Comparison of ENCODE assay signal across 9 cellular contexts in genomic region chr11:75813622-75814039, GRCh38. TPM values are rescaled to one million over a fixed set of nuclear protein-coding genes. Genes with fewer than 3 reads are reported as not detected.
A peak's percentile ranks its signal among the peaks of the same experiment; 100 is the strongest.
DNase-seq lines count a peak whose midpoint lies in the region; ATAC-seq and TF ChIP-seq lines count a peak whose summit lies in the region.
"Had no signal": no experiment of that assay in that cellular context is flagged by ENCODE, and none has a peak within 500 bp of the region (broad histone marks: within the 10 kb centered on the region; RNA-seq: fewer than 3 reads in every experiment).

No MANE protein-coding gene starts in this region.

- H3K27ac Mint-ChIP-seq in CD4-positive, alpha-beta T cell, result peak overlapping the region; percentile 92
- no peak overlapping the region for H3K27ac Mint-ChIP-seq in dendritic cell treated with granulocyte-macrophage colony-stimulating factor and Interleukin-4, amounts not matched to agents 40 ng/mL and 50 ng/mL, for 4 days
- no peak overlapping the region for H3K27ac Mint-ChIP-seq in nephron progenitor cell

- H3K4me3 ChIP-seq in Karpas-422 (ENCODE audit: low read length) (peak overlapping the region; percentile 87), brain microvascular endothelial cell (ENCODE audit: low read depth, low read length) (no peak overlapping the region)

- in situ Hi-C loops in brain microvascular endothelial cell (cut with HindIII; ENCODE audit: low pct_ligation_motif_present, low sequenced_read_pairs), result no loop called here

- no peak overlapping the region for H3K27ac ChIP-seq in CD4-positive, alpha-beta T cell (ENCODE audit: low read depth, low read length)
- H3K27ac ChIP-seq in Karpas-422 (ENCODE audit: low read length), result no peak overlapping the region
- H3K27ac ChIP-seq in brain microvascular endothelial cell, result no peak overlapping the region

- POLR2A ChIA-PET in CD4-positive, alpha-beta T cell (lab: Charles Lee), result interaction anchor here (1.2 to 2.0 kb wide), 4 partner anchors 9 to 18 kb away, joined by 3 to 8 read pairs (median 5); no protein-coding TSS in a partner anchor

- H3K4me1 ChIP-seq in Karpas-422 (ENCODE audit: low read length), result peaks cover 51% of the 10 kb centered on the region

- intact Hi-C loops in CD4-positive, alpha-beta T cell (cut with DNase I, micrococcal nuclease), result loop anchor here in 1 of 2 experiments (5.0 to 10.0 kb wide), 5 partner anchors 569 to 1639 kb away; partner anchors contain the start of genes C2CD3, EMSY, GVQW3 and POLD3
- intact Hi-C loops in dendritic cell treated with granulocyte-macrophage colony-stimulating factor and Interleukin-4, amounts not matched to agents 40 ng/mL and 50 ng/mL, for 4 days (cut with micrococcal nuclease), result loop anchor here (10.0 kb wide), 1 partner anchor 311 kb away; no protein-coding TSS in a partner anchor

- no peaks in the 10 kb centered on the region for H3K9me2 ChIP-seq in Karpas-422 (replicated peaks; ENCODE audit: insufficient read depth, low read length)

- no peaks in the 10 kb centered on the region for H3K36me3 ChIP-seq in Karpas-422 (ENCODE audit: insufficient read depth, low read length)
- H3K36me3 ChIP-seq in brain microvascular endothelial cell (replicated peaks), result no peaks in the 10 kb centered on the region

- H3K27me3 ChIP-seq in CD4-positive, alpha-beta T cell (ENCODE audit: control insufficient read depth, insufficient read depth, low read length), result no peaks in the 10 kb centered on the region
- H3K27me3 ChIP-seq in Karpas-422 (ENCODE audit: low read length) (no peaks in the 10 kb centered on the region), brain microvascular endothelial cell (replicated peaks) (no peaks in the 10 kb centered on the region)

- H3K9me3 Mint-ChIP-seq in CD4-positive, alpha-beta T cell, result no peaks in the 10 kb centered on the region
- no peaks in the 10 kb centered on the region for H3K9me3 Mint-ChIP-seq in dendritic cell treated with granulocyte-macrophage colony-stimulating factor and Interleukin-4, amounts not matched to agents 40 ng/mL and 50 ng/mL, for 4 days
- H3K9me3 Mint-ChIP-seq in nephron progenitor cell, result no peaks in the 10 kb centered on the region

- H3K4me3 Mint-ChIP-seq in CD4-positive, alpha-beta T cell, result peak overlapping the region; percentile 95
- H3K4me3 Mint-ChIP-seq in dendritic cell treated with granulocyte-macrophage colony-stimulating factor and Interleukin-4, amounts not matched to agents 40 ng/mL and 50 ng/mL, for 4 days, result peak overlapping the region; percentile 44
- H3K4me3 Mint-ChIP-seq in nephron progenitor cell, result peak overlapping the region; percentile 92

- H3K9ac ChIP-seq in Karpas-422 (ENCODE audit: low read length), result peak overlapping the region; percentile 94

- peak overlapping the region; percentile 80 for H3K4me2 ChIP-seq in Karpas-422 (ENCODE audit: low read depth, low read length, poor library complexity, severe bottlenecking)

- no peak for DNase-seq in CD4-positive, alpha-beta T cell
- DNase-seq in Karpas-422 (no peak), nephron progenitor cell (no peak), foreskin melanocyte (no peak), brain microvascular endothelial cell (no peak)
- DNase-seq: NCI-H69 had no signal

- peaks cover 34% of the 10 kb centered on the region for H3K79me2 ChIP-seq in Karpas-422 (ENCODE audit: low read length)

- no peaks in the 10 kb centered on the region for H3K27me3 Mint-ChIP-seq in CD4-positive, alpha-beta T cell
- no peaks in the 10 kb centered on the region for H3K27me3 Mint-ChIP-seq in dendritic cell treated with granulocyte-macrophage colony-stimulating factor and Interleukin-4, amounts not matched to agents 40 ng/mL and 50 ng/mL, for 4 days
- H3K27me3 Mint-ChIP-seq in nephron progenitor cell (ENCODE audit: low read depth, poor library complexity), result no peaks in the 10 kb centered on the region

- no peak for ATAC-seq in CD4-positive, alpha-beta T cell (ENCODE audit: poor library complexity)
- ATAC-seq in HG02970 (IDR thresholded peaks at IDR 0.05; ENCODE audit: low FRiP score, unreplicated experiment), result no peak
- no peak for ATAC-seq in HG03571 (IDR thresholded peaks at IDR 0.05; ENCODE audit: unreplicated experiment)

- no peaks in the 10 kb centered on the region for H4K20me1 ChIP-seq in Karpas-422 (ENCODE audit: insufficient read depth, low read depth, low read length)

- CTCF ChIA-PET in CD4-positive, alpha-beta T cell (lab: Charles Lee), result interaction anchor here (3.2 kb wide), 1 partner anchor 11 kb away, joined by 19 read pairs; no protein-coding TSS in a partner anchor

- H3K36me3 Mint-ChIP-seq in CD4-positive, alpha-beta T cell (ENCODE audit: low read depth), result peaks cover 7% of the 10 kb centered on the region
- peaks cover 8% of the 10 kb centered on the region for H3K36me3 Mint-ChIP-seq in dendritic cell treated with granulocyte-macrophage colony-stimulating factor and Interleukin-4, amounts not matched to agents 40 ng/mL and 50 ng/mL, for 4 days (ENCODE audit: low read depth)
- H3K36me3 Mint-ChIP-seq in nephron progenitor cell (ENCODE audit: low read depth), result no peaks in the 10 kb centered on the region

- H3K9me3 ChIP-seq in CD4-positive, alpha-beta T cell (ENCODE audit: control insufficient read depth, low read length), result no peaks in the 10 kb centered on the region
- H3K9me3 ChIP-seq in Karpas-422 (ENCODE audit: low read length), result no peaks in the 10 kb centered on the region

- peak overlapping the region; percentile 50; the same call in 1 of the 2 replicates for H2AFZ ChIP-seq in Karpas-422 (ENCODE audit: low read length)

- no peak for TF ChIP-seq CTCF in CD4-positive, alpha-beta T cell (IDR thresholded peaks at IDR 0.05)
- no peak for TF ChIP-seq CTCF in nephron progenitor cell (IDR thresholded peaks at IDR 0.05)
- no peak for TF ChIP-seq CTCF in brain microvascular endothelial cell (IDR thresholded peaks at IDR 0.05; ENCODE audit: low read depth, low read length, missing control alignments)

- H3K4me1 Mint-ChIP-seq in CD4-positive, alpha-beta T cell (ENCODE audit: low read depth), result peaks cover 24% of the 10 kb centered on the region
- H3K4me1 Mint-ChIP-seq in dendritic cell treated with granulocyte-macrophage colony-stimulating factor and Interleukin-4, amounts not matched to agents 40 ng/mL and 50 ng/mL, for 4 days (ENCODE audit: low read depth), result peaks cover 52% of the 10 kb centered on the region
- H3K4me1 Mint-ChIP-seq in nephron progenitor cell, result peaks cover 19% of the 10 kb centered on the region

RNA-seq across cellular contexts. Expression of gene UVRAG, which starts 1.4 kb away (rescaled TPM):
- total RNA-seq in CD4-positive, alpha-beta T cell, result 10 to 100 TPM; 16.5 to 19.5 TPM
- total RNA-seq in Karpas-422 (2014; rRNA removed; shearing (Covaris generic); ENCODE audit: low replicate concordance), result 35.4 and 52.7 TPM in 2 replicates

RNA-seq across cellular contexts. Expression of gene DGAT2, which starts 45.1 kb away (rescaled TPM):
- total RNA-seq in CD4-positive, alpha-beta T cell, result under 1 TPM; 0.19 to 0.25 TPM
- 1.9 and 3.7 TPM in 2 replicates for total RNA-seq in Karpas-422 (2014; rRNA removed; shearing (Covaris generic); ENCODE audit: low replicate concordance)

Comparison
In these comparisons a context has a peak if more than half of its experiments do, and no peak if none do; other contexts are left out.
1. H3K4me3 Mint-ChIP-seq: peak in every context shown above with its lines; median percentile 95 in CD4-positive, alpha-beta T cell; 92 in nephron progenitor cell; 44 in dendritic cell treated with granulocyte-macrophage colony-stimulating factor and Interleukin-4, amounts not matched to agents 40 ng/mL and 50 ng/mL, for 4 days.